In the genomic region with DNA sequence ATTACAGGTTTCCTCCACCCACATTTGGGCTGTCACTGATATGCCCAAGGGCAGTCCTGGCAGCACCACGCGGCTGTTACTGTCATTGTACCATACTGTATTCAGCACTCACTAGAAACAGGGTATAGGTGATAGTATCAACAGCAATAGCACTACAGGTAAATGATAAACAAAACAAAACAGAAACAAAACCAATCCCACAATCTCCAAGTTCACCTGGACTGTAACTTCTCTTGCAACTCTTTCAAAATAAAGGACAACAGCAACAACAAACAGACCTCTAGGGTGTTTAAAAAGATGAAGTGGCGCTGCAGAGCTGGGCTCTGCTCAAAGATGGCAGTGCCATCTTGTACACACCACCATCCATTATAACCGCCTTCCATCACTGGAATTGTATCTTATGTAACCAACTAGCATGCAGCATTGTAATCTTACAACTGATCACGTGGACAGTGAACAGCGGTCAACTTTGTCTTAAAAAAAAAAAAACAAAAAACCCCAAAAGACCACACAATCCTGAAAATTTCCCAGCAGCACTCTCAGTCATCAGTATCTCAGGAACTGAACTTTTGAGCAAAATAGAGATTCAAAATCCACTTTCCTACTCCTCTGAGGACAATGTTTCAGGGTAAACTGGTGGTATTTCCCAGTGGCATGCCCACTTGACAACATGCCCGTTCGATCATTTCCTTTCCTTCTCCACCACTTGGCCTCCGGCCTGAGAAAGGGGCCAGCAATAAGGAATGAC, we compare ENCODE assay signal across 8 cellular contexts. TPM values are rescaled to one million over a fixed set of nuclear protein-coding genes. Genes with fewer than 3 reads are reported as not detected.
DNase-seq lines count a peak whose midpoint lies in the region; ATAC-seq and TF ChIP-seq lines count a peak whose summit lies in the region.

No MANE protein-coding gene starts in this region.

- TF ChIP-seq CTCF in heart left ventricle (IDR thresholded peaks at IDR 0.05), result peak in 2 of 12 donors; percentile 7 to 22

- H3K9me3 ChIP-seq in heart left ventricle, result no peaks in the 10 kb centered on the region

- H3K27ac ChIP-seq in heart left ventricle, result peak overlapping the region; percentile 88 to 100 (median 99)

- no peaks in the 10 kb centered on the region for H3K27me3 ChIP-seq in heart left ventricle

- WGBS in heart left ventricle, 4 donors, result 0 to 1% (median 1%) methylated on average over 9 of the region's 9 CpGs

- H3K4me1 ChIP-seq in heart left ventricle, result peaks cover 15 to 48% (median 29%) of the 10 kb centered on the region in 12 donors

- peaks cover 3 to 65% (median 36%) of the 10 kb centered on the region in 9 donors for H3K36me3 ChIP-seq in heart left ventricle

- peaks cover 49% of the 10 kb centered on the region for H3K4me1 Mint-ChIP-seq in activated CD8-positive, alpha-beta memory T cell treated with anti-CD3 and anti-CD28 coated beads, Interleukin-2, amount 10 ng/mL, durations not matched to agents 7 days and 5 days

- intact Hi-C loops in heart left ventricle (cut with DNase I), result loop anchor here in 6 of 10 donors (2.0 to 10.0 kb wide), 7 partner anchors 69 to 476 kb away; no protein-coding TSS in a partner anchor

- peak overlapping the region; percentile 64 to 95 (median 85) for H3K4me3 ChIP-seq in heart left ventricle

- peak overlapping the region; percentile 83 for H3K4me3 Mint-ChIP-seq in activated CD8-positive, alpha-beta memory T cell treated with anti-CD3 and anti-CD28 coated beads, Interleukin-2, amount 10 ng/mL, durations not matched to agents 7 days and 5 days

- DNase-seq in activated CD8-positive, alpha-beta memory T cell treated with anti-CD3 and anti-CD28 coated beads, Interleukin-2, amount 10 ng/mL, durations not matched to agents 7 days and 5 days, result peak; percentile 59
- DNase-seq in activated CD8-positive, alpha-beta memory T cell treated with anti-CD3 and anti-CD28 coated beads, Interleukin-2, amount 50 U/mL, for 48 hours, result no peak
- DNase-seq in NCI-H69 (lab: John Stamatoyannopoulos, UW) (peak; percentile 84), heart left ventricle (peak in 3 of 5 donors; percentile 47 to 64 (median 64)), putamen (ENCODE audit: low spot score) (peak; percentile 70)
- peak; percentile 82 for DNase-seq in activated effector memory CD4-positive, alpha-beta T cell treated with anti-CD3 and anti-CD28 coated beads, Interleukin-2, amount 50 U/mL, for 16 hours
- DNase-seq in effector CD8-positive, alpha-beta T cell (lab: John Stamatoyannopoulos, UW), result no peak

- peak overlapping the region; percentile 98 for H3K27ac Mint-ChIP-seq in activated CD8-positive, alpha-beta memory T cell treated with anti-CD3 and anti-CD28 coated beads, Interleukin-2, amount 10 ng/mL, durations not matched to agents 7 days and 5 days

- no peaks in the 10 kb centered on the region for H3K9me3 Mint-ChIP-seq in activated CD8-positive, alpha-beta memory T cell treated with anti-CD3 and anti-CD28 coated beads, Interleukin-2, amount 10 ng/mL, durations not matched to agents 7 days and 5 days (ENCODE audit: low read depth)

- no peaks in the 10 kb centered on the region for H3K27me3 Mint-ChIP-seq in activated CD8-positive, alpha-beta memory T cell treated with anti-CD3 and anti-CD28 coated beads, Interleukin-2, amount 10 ng/mL, durations not matched to agents 7 days and 5 days

- H3K36me3 Mint-ChIP-seq in activated CD8-positive, alpha-beta memory T cell treated with anti-CD3 and anti-CD28 coated beads, Interleukin-2, amount 10 ng/mL, durations not matched to agents 7 days and 5 days, result peaks cover 51% of the 10 kb centered on the region

- no peak for ATAC-seq in activated CD8-positive, alpha-beta memory T cell treated with anti-CD3 and anti-CD28 coated beads, Interleukin-2, amount 10 ng/mL, durations not matched to agents 7 days and 5 days
- ATAC-seq in heart left ventricle (peak in 1 of 4 donors; percentile 32), HG02970 (IDR thresholded peaks at IDR 0.05; ENCODE audit: low FRiP score, unreplicated experiment) (no peak)

- CTCF ChIA-PET in activated CD8-positive, alpha-beta memory T cell treated with anti-CD3 and anti-CD28 coated beads, Interleukin-2, amount 10 ng/mL, durations not matched to agents 7 days and 5 days (lab: Charles Lee), result interaction anchor here (0.7 to 2.5 kb wide), 4 partner anchors 60 to 477 kb away, joined by 3 to 12 read pairs (median 6); no protein-coding TSS in a partner anchor

- TF ChIP-seq POLR2A in heart left ventricle (IDR thresholded peaks at IDR 0.05), result no peak

RNA-seq across cellular contexts. Expression of gene IRF2BP2, which starts 3.8 kb away (rescaled TPM):
- 100 to 1,000 TPM in 1 of 2 experiments, 10 to 100 TPM in 1; 81.1 to 103 TPM for total RNA-seq in activated CD8-positive, alpha-beta memory T cell treated with anti-CD3 and anti-CD28 coated beads, Interleukin-2, amount 10 ng/mL, durations not matched to agents 7 days and 5 days
- total RNA-seq in heart left ventricle, result 100 to 1,000 TPM in 4 of 9 donors, 10 to 100 TPM in 5; 76.7 to 126 (median 81.3) TPM
- polyA plus RNA-seq in heart left ventricle, result 10 to 100 TPM; 36.1 to 77.4 TPM

Comparison
In these comparisons a context has a peak if more than half of its experiments do, and no peak if none do; other contexts are left out.
1. DNase-seq: peak in activated CD8-positive, alpha-beta memory T cell treated with anti-CD3 and anti-CD28 coated beads, Interleukin-2, amount 10 ng/mL, durations not matched to agents 7 days and 5 days (single experiment), NCI-H69 (single experiment), activated effector memory CD4-positive, alpha-beta T cell treated with anti-CD3 and anti-CD28 coated beads, Interleukin-2, amount 50 U/mL, for 16 hours (single experiment), heart left ventricle (3 of 5) and putamen (single experiment); none in activated CD8-positive, alpha-beta memory T cell treated with anti-CD3 and anti-CD28 coated beads, Interleukin-2, amount 50 U/mL, for 48 hours (single experiment) and effector CD8-positive, alpha-beta T cell (single experiment).